Comparison of ENCODE assay signal across 8 cellular contexts in genomic region chr2:61018319-61018750, GRCh38. TPM values are rescaled to one million over a fixed set of nuclear protein-coding genes. Genes with fewer than 3 reads are reported as not detected.
DNase-seq lines count a peak whose midpoint lies in the region; TF ChIP-seq lines count a peak whose summit lies in the region.

No MANE protein-coding gene starts in this region.

- CTCF ChIA-PET in activated CD4-positive, alpha-beta memory T cell treated with anti-CD3 and anti-CD28 coated beads for 36 hours (lab: Charles Lee), result no interaction called here

- no peak for TF ChIP-seq POLR2A in stomach (IDR thresholded peaks at IDR 0.05)

- TF ChIP-seq CTCF in C4-2B (conservative IDR thresholded peaks at IDR 0.05) (no peak), stomach (IDR thresholded peaks at IDR 0.05) (no peak)

- H3K4me1 Mint-ChIP-seq in activated CD4-positive, alpha-beta memory T cell treated with anti-CD3 and anti-CD28 coated beads for 36 hours (ENCODE audit: low read depth), result peaks cover 30% of the 10 kb centered on the region

- no peaks in the 10 kb centered on the region for H3K27me3 Mint-ChIP-seq in activated CD4-positive, alpha-beta memory T cell treated with anti-CD3 and anti-CD28 coated beads for 36 hours

- peak overlapping the region; percentile 91 for H3K27ac ChIP-seq in C4-2B
- H3K27ac ChIP-seq in iPS DF 6.9 (ENCODE audit: low read length), result no peak overlapping the region
- H3K27ac ChIP-seq in stomach, result peak overlapping the region; percentile 91 to 95 (median 94)

- POLR2A ChIA-PET in activated CD4-positive, alpha-beta memory T cell treated with anti-CD3 and anti-CD28 coated beads for 36 hours (lab: Charles Lee), result interaction anchor here (1.1 kb wide), 1 partner anchor 126 kb away, joined by 5 read pairs; no protein-coding TSS in a partner anchor

- H3K36me3 Mint-ChIP-seq in activated CD4-positive, alpha-beta memory T cell treated with anti-CD3 and anti-CD28 coated beads for 36 hours, result peaks cover 13% of the 10 kb centered on the region

- peaks cover 3% of the 10 kb centered on the region; the same call in 1 of the 2 replicates for H3K36me3 ChIP-seq in H7 (replicated peaks; ENCODE audit: control insufficient read depth, insufficient read depth, low read length)
- no peaks in the 10 kb centered on the region for H3K36me3 ChIP-seq in iPS DF 6.9 (ENCODE audit: control insufficient read depth, insufficient read depth, low read length)
- peaks cover 2 to 22% (median 17%) of the 10 kb centered on the region in 4 donors for H3K36me3 ChIP-seq in stomach

- H3K4me1 ChIP-seq in iPS DF 6.9 (ENCODE audit: control insufficient read depth, insufficient read depth, low read length) (no peaks in the 10 kb centered on the region), stomach (peaks cover 7 to 61% (median 37%) of the 10 kb centered on the region in 4 donors)

- peak overlapping the region; percentile 96 for H3K27ac Mint-ChIP-seq in activated CD4-positive, alpha-beta memory T cell treated with anti-CD3 and anti-CD28 coated beads for 36 hours

- intact Hi-C loops in activated CD4-positive, alpha-beta memory T cell treated with anti-CD3 and anti-CD28 coated beads for 36 hours (cut with micrococcal nuclease), result loop anchor here (1.0 to 10.0 kb wide), 3 partner anchors 159 to 1176 kb away; partner anchors contain the start of gene B3GNT2
- intact Hi-C loops in stomach (cut with DNase I; ENCODE audit: low total_unique reads), result no loop called here

- no peaks in the 10 kb centered on the region for H3K9me3 Mint-ChIP-seq in activated CD4-positive, alpha-beta memory T cell treated with anti-CD3 and anti-CD28 coated beads for 36 hours

- no peak for DNase-seq in H7
- DNase-seq in activated CD4-positive, alpha-beta memory T cell treated with anti-CD3 and anti-CD28 coated beads for 36 hours, result no peak
- no peak for DNase-seq in iPS DF 6.9 (ENCODE audit: low read depth, low spot score)
- no peak for DNase-seq in stomach
- DNase-seq in OCI-M1 (lab: John Stamatoyannopoulos, UW), result no peak
- DNase-seq in RPMI8226, result no peak
- DNase-seq in stimulated activated CD4-positive, alpha-beta T cell treated with anti-CD3 and anti-CD28 coated beads, Interleukin-4, amount 100 ng/mL, for 4 hours, result no peak

- peak overlapping the region; percentile 94 for H3K4me3 Mint-ChIP-seq in activated CD4-positive, alpha-beta memory T cell treated with anti-CD3 and anti-CD28 coated beads for 36 hours

- no peak for TF ChIP-seq EP300 in stomach (IDR thresholded peaks at IDR 0.05)

- H3K4me3 ChIP-seq in H7 (ENCODE audit: insufficient read depth, low read depth, low read length) (peak overlapping the region; percentile 60), iPS DF 6.9 (ENCODE audit: low read length) (peak overlapping the region; percentile 77; the same call in 1 of the 2 replicates), stomach (peak overlapping the region; percentile 75 to 96 (median 93))

- no CpG with 5 or more reads among the region's 7 CpGs for WGBS in iPS DF 6.9 (ENCODE audit: insufficient coverage, insufficient read length)
- 0 to 2% (median 1%) methylated on average over 7 of the region's 7 CpGs for WGBS in stomach, 5 donors

- H3K9me3 ChIP-seq in iPS DF 6.9 (ENCODE audit: control insufficient read depth, insufficient read depth, low read length) (no peaks in the 10 kb centered on the region), stomach (no peaks in the 10 kb centered on the region)

- H3K27me3 ChIP-seq in H7 (ENCODE audit: control insufficient read depth, insufficient read depth, low read length), result no peaks in the 10 kb centered on the region
- H3K27me3 ChIP-seq in iPS DF 6.9 (ENCODE audit: control insufficient read depth, insufficient read depth, low read length), result no peaks in the 10 kb centered on the region
- H3K27me3 ChIP-seq in stomach, result no peaks in the 10 kb centered on the region

RNA-seq across cellular contexts. Expression of gene PUS10, which starts 0.3 kb away (rescaled TPM):
- 3.4 and 5.8 TPM in 2 replicates for total RNA-seq in H7 (2014; rRNA removed; shearing (Covaris generic))
- 1 to 10 TPM; 8.1 to 8.9 TPM for total RNA-seq in activated CD4-positive, alpha-beta memory T cell treated with anti-CD3 and anti-CD28 coated beads for 36 hours
- 1 to 10 TPM; 1.8 to 8.0 (median 4.2) TPM for total RNA-seq in stomach
- polyA plus RNA-seq in stomach, result 1 to 10 TPM; 2.3 to 2.9 (median 2.7) TPM

RNA-seq across cellular contexts. Expression of gene PEX13, which starts 0.8 kb away (rescaled TPM):
- 24.2 and 26.3 TPM in 2 replicates for total RNA-seq in H7 (2014; rRNA removed; shearing (Covaris generic))
- 10 to 100 TPM; 18.4 to 18.7 TPM for total RNA-seq in activated CD4-positive, alpha-beta memory T cell treated with anti-CD3 and anti-CD28 coated beads for 36 hours
- total RNA-seq in stomach, result 10 to 100 TPM in 4 of 5 donors, 1 to 10 TPM in 1; 9.3 to 56.0 (median 21.4) TPM
- 1 to 10 TPM; 7.9 to 9.5 (median 8.1) TPM for polyA plus RNA-seq in stomach

RNA-seq across cellular contexts. Expression of gene SANBR, which starts 47.3 kb away (rescaled TPM):
- total RNA-seq in H7 (2014; rRNA removed; shearing (Covaris generic)), result 7.3 and 7.5 TPM in 2 replicates
- 1 to 10 TPM; 5.3 to 5.9 TPM for total RNA-seq in activated CD4-positive, alpha-beta memory T cell treated with anti-CD3 and anti-CD28 coated beads for 36 hours
- 10 to 100 TPM in 3 of 5 donors, 1 to 10 TPM in 2; 1.2 to 48.7 (median 10.3) TPM for total RNA-seq in stomach
- 1 to 10 TPM; 2.0 to 3.7 (median 2.5) TPM for polyA plus RNA-seq in stomach
